In the genomic region with DNA sequence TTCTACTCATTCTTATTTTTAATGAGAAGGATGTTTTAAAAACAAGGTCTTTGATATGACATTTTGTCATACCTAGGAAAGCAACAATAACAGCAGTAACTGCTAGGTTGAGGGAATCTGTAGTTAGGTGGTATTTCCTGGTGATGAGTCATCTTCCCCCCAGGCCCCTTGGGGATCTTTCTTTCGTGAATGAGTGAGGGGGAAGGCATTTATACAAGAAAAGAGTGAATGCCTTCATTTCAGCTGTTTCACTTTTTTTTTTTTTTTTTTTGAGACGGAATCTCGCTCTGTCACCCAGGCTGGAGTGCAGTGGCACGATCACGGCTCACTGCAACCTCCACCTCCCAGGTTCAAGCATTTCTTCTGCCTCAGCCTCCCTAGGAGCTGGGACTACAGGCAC, we compare ENCODE assay signal across 9 cellular contexts.
DNase-seq lines count a peak whose midpoint lies in the region; ATAC-seq and TF ChIP-seq lines count a peak whose summit lies in the region.
"Had no signal": no experiment of that assay in that cellular context is flagged by ENCODE, and none has a peak within 500 bp of the region (broad histone marks: within the 10 kb centered on the region; RNA-seq: fewer than 3 reads in every experiment).

No MANE protein-coding gene starts in this region.

- H3K27ac Mint-ChIP-seq in HFFc6, result peak overlapping the region; percentile 88
- H3K27ac Mint-ChIP-seq in activated naive CD8-positive, alpha-beta T cell treated with anti-CD3 and anti-CD28 coated beads, Interleukin-2, amount 50 U/mL, for 24 hours, result peak overlapping the region; percentile 68

- peak overlapping the region; percentile 78 for H3K4me3 Mint-ChIP-seq in HFFc6
- no peak overlapping the region for H3K4me3 Mint-ChIP-seq in activated naive CD8-positive, alpha-beta T cell treated with anti-CD3 and anti-CD28 coated beads, Interleukin-2, amount 50 U/mL, for 24 hours

- H3K4me3 ChIP-seq in ACC112 (ENCODE audit: low read depth, low read length), result peak overlapping the region; percentile 63

- H3K79me2 ChIP-seq in ACC112 (ENCODE audit: control insufficient read depth, insufficient read depth, low read length, unreplicated experiment), result peaks cover 92% of the 10 kb centered on the region

- H3K27me3 Mint-ChIP-seq in HFFc6 (ENCODE audit: insufficient read depth), result peaks cover 2% of the 10 kb centered on the region
- H3K27me3 Mint-ChIP-seq in activated naive CD8-positive, alpha-beta T cell treated with anti-CD3 and anti-CD28 coated beads, Interleukin-2, amount 50 U/mL, for 24 hours, result no peaks in the 10 kb centered on the region

- peaks cover 62% of the 10 kb centered on the region for H3K4me1 ChIP-seq in ACC112 (ENCODE audit: control insufficient read depth, insufficient read depth, low read length, unreplicated experiment)

- peaks cover 86% of the 10 kb centered on the region for H3K4me1 Mint-ChIP-seq in HFFc6 (ENCODE audit: low read depth)
- peaks cover 80% of the 10 kb centered on the region for H3K4me1 Mint-ChIP-seq in activated naive CD8-positive, alpha-beta T cell treated with anti-CD3 and anti-CD28 coated beads, Interleukin-2, amount 50 U/mL, for 24 hours

- TF ChIP-seq CTCF in HFFc6 (IDR thresholded peaks at IDR 0.05), result no peak

- no peaks in the 10 kb centered on the region for H3K27me3 ChIP-seq in ACC112 (ENCODE audit: insufficient read depth, low read length)

- DNase-seq in HFFc6, result peak; percentile 71
- DNase-seq in activated naive CD8-positive, alpha-beta T cell treated with anti-CD3 and anti-CD28 coated beads, Interleukin-2, amount 50 U/mL, for 24 hours, result no peak
- peak; percentile 79 for DNase-seq in iris pigment epithelial cell (ENCODE audit: low read depth)
- DNase-seq in HuH-7 (ENCODE audit: low spot score), result no peak
- DNase-seq in NCI-H2107 treated with DMSO at 0.1 percent for 48 hours (lab: John Stamatoyannopoulos, UW; ENCODE audit: unreplicated experiment), result no peak
- no peak for DNase-seq in caudate nucleus (lab: John Stamatoyannopoulos, UW)
- DNase-seq in RKO (ENCODE audit: low spot score), result no peak
- DNase-seq: left cardiac atrium had no signal

- no peaks in the 10 kb centered on the region for H3K36me3 ChIP-seq in ACC112 (ENCODE audit: insufficient read depth, low read length)

- H2AFZ ChIP-seq in ACC112 (ENCODE audit: low read length, unreplicated experiment), result no peak overlapping the region

- ATAC-seq in activated naive CD8-positive, alpha-beta T cell treated with anti-CD3 and anti-CD28 coated beads, Interleukin-2, amount 50 U/mL, for 24 hours, result peak; percentile 66

- H3K27ac ChIP-seq in ACC112 (ENCODE audit: low read depth, low read length), result peak overlapping the region; percentile 93
- no peak overlapping the region for H3K27ac ChIP-seq in caudate nucleus (ENCODE audit: low read depth, low read length)

- H3K9me3 Mint-ChIP-seq in HFFc6, result no peaks in the 10 kb centered on the region
- no peaks in the 10 kb centered on the region for H3K9me3 Mint-ChIP-seq in activated naive CD8-positive, alpha-beta T cell treated with anti-CD3 and anti-CD28 coated beads, Interleukin-2, amount 50 U/mL, for 24 hours

- H3K36me3 Mint-ChIP-seq in HFFc6 (ENCODE audit: low read depth), result peaks cover 12% of the 10 kb centered on the region
- H3K36me3 Mint-ChIP-seq in activated naive CD8-positive, alpha-beta T cell treated with anti-CD3 and anti-CD28 coated beads, Interleukin-2, amount 50 U/mL, for 24 hours (ENCODE audit: low read depth), result peaks cover 4% of the 10 kb centered on the region

Comparison
In these comparisons a context has a peak if more than half of its experiments do, and no peak if none do; other contexts are left out.
1. DNase-seq: peak in HFFc6 (single experiment) and iris pigment epithelial cell (single experiment); none in activated naive CD8-positive, alpha-beta T cell treated with anti-CD3 and anti-CD28 coated beads, Interleukin-2, amount 50 U/mL, for 24 hours (single experiment), HuH-7 (single experiment), NCI-H2107 treated with DMSO at 0.1 percent for 48 hours (single experiment), caudate nucleus (0 of 61) and RKO (single experiment).